20 cellular contexts compared by ENCODE assay signal in genomic region chr4:89704651-89705395, GRCh38.
"Had no signal": no experiment of that assay in that cellular context is flagged by ENCODE, and none has a peak within 500 bp of the region (broad histone marks: within the 10 kb centered on the region; RNA-seq: fewer than 3 reads in every experiment).

No MANE protein-coding gene starts in this region.

- H3K27ac Mint-ChIP-seq: activated CD4-positive, alpha-beta memory T cell treated with anti-CD3 and anti-CD28 coated beads for 36 hours; activated naive CD8-positive, alpha-beta T cell; activated T-helper 1 cell treated with anti-CD3 and anti-CD28 coated beads, Interleukin-12 subunit alpha, Interleukin-12 subunit beta, Interleukin-2, Interleukin-4 antibody, amounts not matched to agents 30 ng/mL and 10 ng/mL and 1 ng/mL, durations not matched to agents 14 hours and 24 hours and 36 hours; natural killer cell treated with Interleukin-12 subunit alpha and Interleukin-12 subunit beta and Interleukin-15 and Interleukin-18, amount 100 ng/mL, for 72 hours; stimulated activated effector memory CD8-positive, alpha-beta T cell treated with anti-CD3 and anti-CD28 coated beads, Interleukin-12 subunit alpha, Interleukin-12 subunit beta, amount 100 ng/mL, for 72 hours had no signal

- H3K4me3 ChIP-seq: body of pancreas, pancreas, right lobe of liver, smooth muscle cell, upper lobe of right lung had no signal

- H3K36me3 Mint-ChIP-seq: activated CD4-positive, alpha-beta memory T cell treated with anti-CD3 and anti-CD28 coated beads for 36 hours; activated naive CD8-positive, alpha-beta T cell; natural killer cell treated with Interleukin-12 subunit alpha and Interleukin-12 subunit beta and Interleukin-15 and Interleukin-18, amount 100 ng/mL, for 72 hours; stimulated activated effector memory CD8-positive, alpha-beta T cell treated with anti-CD3 and anti-CD28 coated beads, Interleukin-12 subunit alpha, Interleukin-12 subunit beta, amount 100 ng/mL, for 72 hours had no signal

- H3K4me1 ChIP-seq: body of pancreas, pancreas, right lobe of liver, upper lobe of right lung had no signal

- H3K27me3 ChIP-seq: body of pancreas, neutrophil, pancreas, right lobe of liver, upper lobe of right lung had no signal

- H3K9me3 ChIP-seq: body of pancreas, neutrophil, pancreas, right lobe of liver, upper lobe of right lung had no signal

- DNase-seq: activated CD4-positive, alpha-beta memory T cell treated with anti-CD3 and anti-CD28 coated beads for 36 hours; activated CD4-positive, alpha-beta T cell treated with anti-CD3 and anti-CD28 coated beads for 4 hours; activated T-cell treated with anti-CD3 and anti-CD28 coated beads for 4 hours; amygdala; body of pancreas; central memory CD4-positive, alpha-beta T cell; cortex of kidney; effector CD4-positive, alpha-beta T cell; pancreas; right lobe of liver; stimulated activated CD4-positive, alpha-beta T cell treated with anti-CD3 and anti-CD28 coated beads, Interleukin-4, amount 100 ng/mL, for 24 hours; T-helper 2 cell; upper lobe of right lung had no signal

- H3K4me1 Mint-ChIP-seq: stimulated activated effector memory CD8-positive, alpha-beta T cell treated with anti-CD3 and anti-CD28 coated beads, Interleukin-12 subunit alpha, Interleukin-12 subunit beta, amount 100 ng/mL, for 72 hours had no signal

- ATAC-seq: body of pancreas; esophagus mucosa; natural killer cell treated with Interleukin-12 subunit alpha and Interleukin-12 subunit beta and Interleukin-15 and Interleukin-18, amount 100 ng/mL, for 72 hours; pancreas; right lobe of liver; stimulated activated effector memory CD8-positive, alpha-beta T cell treated with anti-CD3 and anti-CD28 coated beads, Interleukin-12 subunit alpha, Interleukin-12 subunit beta, amount 100 ng/mL, for 72 hours; upper lobe of right lung had no signal

- H3K36me3 ChIP-seq: neutrophil, pancreas, right lobe of liver, upper lobe of right lung had no signal

- H3K9me3 Mint-ChIP-seq: activated CD4-positive, alpha-beta memory T cell treated with anti-CD3 and anti-CD28 coated beads for 36 hours; activated T-helper 1 cell treated with anti-CD3 and anti-CD28 coated beads, Interleukin-12 subunit alpha, Interleukin-12 subunit beta, Interleukin-2, Interleukin-4 antibody, amounts not matched to agents 30 ng/mL and 10 ng/mL and 1 ng/mL, durations not matched to agents 14 hours and 24 hours and 36 hours; natural killer cell treated with Interleukin-12 subunit alpha and Interleukin-12 subunit beta and Interleukin-15 and Interleukin-18, amount 100 ng/mL, for 72 hours; stimulated activated effector memory CD8-positive, alpha-beta T cell treated with anti-CD3 and anti-CD28 coated beads, Interleukin-12 subunit alpha, Interleukin-12 subunit beta, amount 100 ng/mL, for 72 hours had no signal

- H3K27ac ChIP-seq: body of pancreas, neutrophil, pancreas, right lobe of liver, upper lobe of right lung had no signal

- H3K27me3 Mint-ChIP-seq: natural killer cell treated with Interleukin-12 subunit alpha and Interleukin-12 subunit beta and Interleukin-15 and Interleukin-18, amount 100 ng/mL, for 72 hours had no signal

- H3K4me3 Mint-ChIP-seq: activated CD4-positive, alpha-beta memory T cell treated with anti-CD3 and anti-CD28 coated beads for 36 hours; activated naive CD8-positive, alpha-beta T cell; activated T-helper 1 cell treated with anti-CD3 and anti-CD28 coated beads, Interleukin-12 subunit alpha, Interleukin-12 subunit beta, Interleukin-2, Interleukin-4 antibody, amounts not matched to agents 30 ng/mL and 10 ng/mL and 1 ng/mL, durations not matched to agents 14 hours and 24 hours and 36 hours; natural killer cell treated with Interleukin-12 subunit alpha and Interleukin-12 subunit beta and Interleukin-15 and Interleukin-18, amount 100 ng/mL, for 72 hours; stimulated activated effector memory CD8-positive, alpha-beta T cell treated with anti-CD3 and anti-CD28 coated beads, Interleukin-12 subunit alpha, Interleukin-12 subunit beta, amount 100 ng/mL, for 72 hours had no signal
